ENCODE assay signal across 19 cellular contexts in genomic region chr2:178807227-178808008, GRCh38. TPM values are rescaled to one million over a fixed set of nuclear protein-coding genes. Genes with fewer than 3 reads are reported as not detected.
DNase-seq lines count a peak whose midpoint lies in the region; ATAC-seq, FAIRE-seq and TF ChIP-seq lines count a peak whose summit lies in the region.
"Had no signal": no experiment of that assay in that cellular context is flagged by ENCODE, and none has a peak within 500 bp of the region (broad histone marks: within the 10 kb centered on the region; RNA-seq: fewer than 3 reads in every experiment).

TSS of gene TTN (minus strand) at chr2:178807423. CDS start at chr2:178804642, 2,781 bp downstream.

- DNase-seq in CD8-positive, alpha-beta T cell = no peak
- DNase-seq in T-helper 17 cell = no peak
- peak; percentile 66 for DNase-seq in left ventricle myocardium inferior
- DNase-seq in pancreas = no peak
- DNase-seq in GM10266 (ENCODE audit: extremely low spot score) = no peak
- DNase-seq in NCI-H524 treated with DMSO at 0.1 percent for 48 hours (lab: John Stamatoyannopoulos, UW) = no peak
- DNase-seq: ACHN; activated CD4-positive, CD25-positive, alpha-beta regulatory T cell treated with anti-CD3 and anti-CD28 coated beads, Interleukin-2, amount 50 U/mL, for 72 hours; CD8-positive, alpha-beta memory T cell; EL; foreskin fibroblast; NCI-H1694 treated with DMSO at 0.1 percent for 48 hours; NCI-H2227 treated with DMSO at 0.1 percent for 48 hours; SHP77 treated with DMSO at 0.1 percent for 48 hours; stimulated activated CD4-positive, alpha-beta T cell treated with anti-CD3 and anti-CD28 coated beads, Interleukin-1b, Interleukin-23, amount 100 ng/mL, for 48 hours had no signal

- no peak within 1 kb of the TSS for H3K27ac Mint-ChIP-seq in CD8-positive, alpha-beta T cell
- no peak within 1 kb of the TSS for H3K27ac Mint-ChIP-seq in T-helper 17 cell
- H3K27ac Mint-ChIP-seq: CD8-positive, alpha-beta memory T cell; T-helper 2 cell treated with Interferon-gamma antibody and Interleukin-4, amounts not matched to agents 5 μg/mL and 100 μg/mL, for 36 hours had no signal

- WGBS in pancreas, 2 donors = 74 to 90% methylated on average over 10 of the region's 10 CpGs

- peaks cover 6% of the 10 kb centered on the region for H3K36me3 Mint-ChIP-seq in CD8-positive, alpha-beta T cell
- no peaks in the 10 kb centered on the region for H3K36me3 Mint-ChIP-seq in T-helper 17 cell (ENCODE audit: low read depth)

- no peak within 1 kb of the TSS for H3K27ac ChIP-seq in CD8-positive, alpha-beta T cell (ENCODE audit: low read depth, low read length)
- H3K27ac ChIP-seq in left ventricle myocardium inferior (replicated peaks) (peak within 1 kb of the TSS; percentile 94), pancreas (no peak within 1 kb of the TSS)

- no peak within 1 kb of the TSS for H3K4me3 ChIP-seq in CD8-positive, alpha-beta T cell (ENCODE audit: low read depth, low read length)
- H3K4me3 ChIP-seq in left ventricle myocardium inferior (peak within 1 kb of the TSS; percentile 68), pancreas (no peak within 1 kb of the TSS)

- no peak for ATAC-seq in CD8-positive, alpha-beta T cell
- ATAC-seq in T-helper 17 cell = no peak
- peak; percentile 17 to 32 (median 24) for ATAC-seq in pancreas
- ATAC-seq in GM21515 (IDR thresholded peaks at IDR 0.05; ENCODE audit: unreplicated experiment) = no peak
- ATAC-seq in HG03378 (IDR thresholded peaks at IDR 0.05; ENCODE audit: unreplicated experiment) = no peak

- H3K9me3 Mint-ChIP-seq in CD8-positive, alpha-beta T cell = no peaks in the 10 kb centered on the region
- H3K9me3 Mint-ChIP-seq: T-helper 2 cell treated with Interferon-gamma antibody and Interleukin-4, amounts not matched to agents 5 μg/mL and 100 μg/mL, for 36 hours had no signal

- H3K4me3 Mint-ChIP-seq in CD8-positive, alpha-beta T cell = no peak within 1 kb of the TSS
- H3K4me3 Mint-ChIP-seq in T-helper 17 cell = no peak within 1 kb of the TSS
- H3K4me3 Mint-ChIP-seq: CD8-positive, alpha-beta memory T cell; T-helper 2 cell treated with Interferon-gamma antibody and Interleukin-4, amounts not matched to agents 5 μg/mL and 100 μg/mL, for 36 hours had no signal

- CTCF ChIA-PET in CD8-positive, alpha-beta T cell (lab: Charles Lee) = no interaction called here

- no peak for TF ChIP-seq CTCF in CD8-positive, alpha-beta T cell (IDR thresholded peaks at IDR 0.05)
- TF ChIP-seq CTCF in left ventricle myocardium inferior (IDR thresholded peaks at IDR 0.05; ENCODE audit: borderline replicate concordance) (no peak), pancreas (IDR thresholded peaks at IDR 0.05) (no peak), GM10266 (IDR thresholded peaks at IDR 0.05; ENCODE audit: control insufficient read depth, insufficient read depth, low read depth, missing control alignments) (no peak)

- no peaks in the 10 kb centered on the region for H3K27me3 ChIP-seq in CD8-positive, alpha-beta T cell (ENCODE audit: insufficient read depth, low read length)
- H3K27me3 ChIP-seq in left ventricle myocardium inferior (ENCODE audit: low read depth) = no peaks in the 10 kb centered on the region
- no peaks in the 10 kb centered on the region for H3K27me3 ChIP-seq in pancreas

- H3K9me3 ChIP-seq in CD8-positive, alpha-beta T cell (ENCODE audit: low read length) = no peaks in the 10 kb centered on the region
- no peaks in the 10 kb centered on the region for H3K9me3 ChIP-seq in T-helper 17 cell (ENCODE audit: control insufficient read depth, low read length, poor library complexity, severe bottlenecking)
- H3K9me3 ChIP-seq in left ventricle myocardium inferior (replicated peaks) = no peaks in the 10 kb centered on the region
- H3K9me3 ChIP-seq in pancreas = no peaks in the 10 kb centered on the region

- H3K4me1 ChIP-seq in CD8-positive, alpha-beta T cell (ENCODE audit: insufficient read depth, low read length) = no peaks in the 10 kb centered on the region
- H3K4me1 ChIP-seq in left ventricle myocardium inferior (peaks cover 9% of the 10 kb centered on the region), pancreas (peaks cover 13 to 32% (median 15%) of the 10 kb centered on the region in 3 donors)

- POLR2A ChIA-PET in CD8-positive, alpha-beta T cell (lab: Charles Lee) = no interaction called here

- H3K4me1 Mint-ChIP-seq in CD8-positive, alpha-beta T cell (ENCODE audit: low read depth) = no peaks in the 10 kb centered on the region
- H3K4me1 Mint-ChIP-seq in T-helper 17 cell = no peaks in the 10 kb centered on the region
- H3K4me1 Mint-ChIP-seq: CD8-positive, alpha-beta memory T cell had no signal

- H3K27me3 Mint-ChIP-seq in CD8-positive, alpha-beta T cell (ENCODE audit: low read depth) = no peaks in the 10 kb centered on the region
- H3K27me3 Mint-ChIP-seq in T-helper 17 cell = peaks cover 2% of the 10 kb centered on the region
- H3K27me3 Mint-ChIP-seq: CD8-positive, alpha-beta memory T cell had no signal

- H3K36me3 ChIP-seq in CD8-positive, alpha-beta T cell (ENCODE audit: insufficient read depth, low read length) = no peaks in the 10 kb centered on the region
- H3K36me3 ChIP-seq in left ventricle myocardium inferior (peaks cover 23% of the 10 kb centered on the region), pancreas (no peaks in the 10 kb centered on the region)

- no peak for FAIRE-seq in pancreas (lab: Jason Lieb, UNC)
- FAIRE-seq: endothelial cell of umbilical vein had no signal

- intact Hi-C loops in CD8-positive, alpha-beta T cell (cut with DNase I, micrococcal nuclease) = no loop called here
- intact Hi-C loops in left ventricle myocardium inferior (cut with micrococcal nuclease) (no loop called here), pancreas (cut with DNase I) (no loop called here)

RNA-seq across cellular contexts. Expression of gene TTN, which starts in this region (rescaled TPM):
- total RNA-seq in CD8-positive, alpha-beta T cell = 10 to 100 TPM; 22.9 to 23.3 TPM
- total RNA-seq in T-helper 17 cell (10 to 100 TPM; 16.1 to 26.4 TPM), left ventricle myocardium inferior (2,803 TPM), pancreas (10 to 100 TPM in 2 of 6 donors, 1 to 10 TPM in 4; 3.3 to 13.8 (median 8.4) TPM)
- polyA plus RNA-seq in pancreas = 1 to 10 TPM in 1 of 2 donors, under 1 TPM in 1; 0.96 to 9.2 TPM

Comparison
In these comparisons a context has a peak if more than half of its experiments do, and no peak if none do; other contexts are left out.
1. RNA of gene TTN (total RNA-seq): 2,803 TPM in left ventricle myocardium inferior (single experiment); 16.1 to 26.4 TPM in T-helper 17 cell, 22.9 to 23.3 TPM in CD8-positive, alpha-beta T cell and 3.3 to 13.8 TPM in pancreas; every median in the first group is over 100 times any median in the second.
2. ATAC-seq: peak in pancreas (4 of 4); none in CD8-positive, alpha-beta T cell (single experiment), T-helper 17 cell (single experiment), GM21515 (single experiment) and HG03378 (single experiment).